ENCODE assay signal across 1 cellular context in genomic region chr7:130877236-130877635, GRCh38.
TF ChIP-seq lines count a peak whose summit lies in the region.

No MANE protein-coding gene starts in this region.

TF ChIP-seq in IMR-90, 13 proteins besides CTCF, POLR2A, EP300 and RAD21 (continued from another document):
- TF ChIP-seq RFX5 (IDR thresholded peaks at IDR 0.05; ENCODE audit: low read depth, low read length) = no peak
